Comparison of ENCODE assay signal across 8 cellular contexts in the genomic region with DNA sequence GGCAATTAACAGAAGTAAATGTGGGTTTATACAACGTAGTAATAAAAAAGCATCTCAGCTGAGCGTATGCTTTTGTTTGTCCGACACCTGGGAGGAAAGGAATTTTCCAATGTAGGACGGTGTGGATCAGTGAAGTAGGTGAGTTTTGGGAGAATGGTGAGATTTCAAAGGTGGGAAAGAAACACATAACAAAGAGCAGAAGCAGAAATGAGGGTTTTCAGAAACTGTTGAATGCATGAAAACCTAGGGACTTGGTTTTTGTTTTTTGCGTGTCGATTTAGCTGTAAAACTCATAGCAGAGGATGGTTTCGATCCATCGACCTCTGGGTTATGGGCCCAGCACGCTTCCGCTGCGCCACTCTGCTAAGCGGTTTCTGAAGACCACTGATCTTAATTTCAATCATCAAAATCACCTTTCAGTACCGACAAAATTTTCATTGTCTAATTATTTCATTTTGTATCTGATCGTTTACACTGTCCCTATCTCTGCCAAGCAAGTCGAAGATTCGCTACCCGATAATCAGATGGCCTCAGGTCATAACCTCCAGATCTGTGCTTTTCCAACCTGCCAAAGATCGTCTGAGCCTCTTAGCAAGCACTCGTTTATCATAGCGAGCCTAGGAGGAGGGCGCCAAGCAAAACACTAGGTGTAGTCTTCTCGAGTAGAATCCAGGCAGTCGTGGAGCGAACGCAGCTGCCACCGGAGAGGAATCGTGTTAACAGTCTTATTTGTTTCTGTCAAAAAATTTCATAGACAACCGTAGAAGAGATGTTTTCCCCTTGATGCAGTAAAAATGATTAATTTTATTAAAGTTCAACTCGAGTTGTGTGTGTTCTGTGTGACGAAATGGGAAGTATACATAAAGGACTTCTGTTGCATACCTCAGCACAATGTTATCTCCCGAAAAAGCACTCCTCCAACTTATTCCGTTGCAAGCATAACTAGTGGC.
DNase-seq lines count a peak whose midpoint lies in the region; ATAC-seq and TF ChIP-seq lines count a peak whose summit lies in the region.

No MANE protein-coding gene starts in this region.

- no peak for ATAC-seq in HG02938 (IDR thresholded peaks at IDR 0.05; ENCODE audit: unreplicated experiment)
- ATAC-seq in GM19324 (IDR thresholded peaks at IDR 0.05; ENCODE audit: low FRiP score, unreplicated experiment): no peak

- intact Hi-C loops in posterior cingulate gyrus (cut with DNase I): no loop called here

- H3K4me3 ChIP-seq in GM12865 (ENCODE audit: low read depth, low read length) (peak overlapping the region; percentile 66), epithelial cell of esophagus (ENCODE audit: low read length) (peak overlapping the region; percentile 52)

- DNase-seq in GM12865 (ENCODE audit: low read depth) (peak; percentile 80), NCI-H1694 treated with DMSO at 0.1 percent for 48 hours (lab: John Stamatoyannopoulos, UW) (peak; percentile 41), epithelial cell of esophagus (ENCODE audit: low read depth) (peak; percentile 71), posterior cingulate gyrus (peak in 6 of 10 donors; percentile 15 to 85 (median 34)), NCI-H2107 treated with DMSO at 0.1 percent for 48 hours (lab: John Stamatoyannopoulos, UW; ENCODE audit: unreplicated experiment) (no peak)
- peak; percentile 35 for DNase-seq in activated CD4-positive, alpha-beta T cell treated with anti-CD3 and anti-CD28 coated beads, Interleukin-2, amount 50 U/mL, for 1 hour

- TF ChIP-seq CTCF in GM12865 (IDR thresholded peaks at IDR 0.05; ENCODE audit: insufficient read depth, low read depth, low read length, missing control alignments): no peak
- TF ChIP-seq CTCF in epithelial cell of esophagus (IDR thresholded peaks at IDR 0.05; ENCODE audit: insufficient read depth, low read depth, low read length, missing control alignments): no peak
